Comparison of ENCODE assay signal across 19 cellular contexts in genomic region chr6:82738773-82739172, GRCh38.
A peak's percentile ranks its signal among the peaks of the same experiment; 100 is the strongest.
DNase-seq lines count a peak whose midpoint lies in the region; ATAC-seq and TF ChIP-seq lines count a peak whose summit lies in the region.
"Had no signal": no experiment of that assay in that cellular context is flagged by ENCODE, and none has a peak within 500 bp of the region (broad histone marks: within the 10 kb centered on the region; RNA-seq: fewer than 3 reads in every experiment).

No MANE protein-coding gene starts in this region.

- H3K9me3 Mint-ChIP-seq in neural progenitor cell: peaks cover 6% of the 10 kb centered on the region

- peaks cover 80% of the 10 kb centered on the region for H3K4me1 Mint-ChIP-seq in neural progenitor cell
- H3K4me1 Mint-ChIP-seq: CD4-positive, alpha-beta memory T cell; IgD-negative memory B cell had no signal

- peaks cover 2% of the 10 kb centered on the region for H3K27me3 Mint-ChIP-seq in neural progenitor cell (ENCODE audit: insufficient read depth, low read depth)
- H3K27me3 Mint-ChIP-seq: IgD-negative memory B cell had no signal

- no peaks in the 10 kb centered on the region for H4K20me1 ChIP-seq in HCT116 (ENCODE audit: insufficient read depth)
- H4K20me1 ChIP-seq in neural progenitor cell (ENCODE audit: low read depth): no peaks in the 10 kb centered on the region

- WGBS in ectodermal cell, 2 experiments: 45 to 48% methylated on average over 1 of the region's 1 CpG

- H3K4me2 ChIP-seq in HCT116 (ENCODE audit: low read length) (no peak overlapping the region), neural progenitor cell (peak overlapping the region; percentile 65)

- no peaks in the 10 kb centered on the region for H3K9me2 ChIP-seq in HCT116 (ENCODE audit: insufficient read depth)

- no peak overlapping the region for H2AFZ ChIP-seq in HCT116 (ENCODE audit: low read depth, low read length, poor library complexity, severe bottlenecking)
- H2AFZ ChIP-seq in neural progenitor cell (replicated peaks): no peak overlapping the region
- H2AFZ ChIP-seq: GM23248 had no signal

- no peak overlapping the region for H3K4me3 ChIP-seq in HCT116 (replicated peaks in 1 of 2; ENCODE audit: low read depth in 1 of 2, low read length in 2 of 2)
- no peak overlapping the region for H3K4me3 ChIP-seq in ectodermal cell (ENCODE audit: insufficient read depth, low read depth, low read length)
- H3K4me3 ChIP-seq in neural progenitor cell: no peak overlapping the region
- H3K4me3 ChIP-seq in breast epithelium: no peak overlapping the region
- H3K4me3 ChIP-seq: GM23248 had no signal

- TF ChIP-seq POLR2A in HCT116 (IDR thresholded peaks at IDR 0.05; ENCODE audit: borderline replicate concordance, extremely low read depth, insufficient read depth, insufficient read length) (no peak), breast epithelium (IDR thresholded peaks at IDR 0.05) (no peak)

- ATAC-seq in HCT116: no peak
- no peak for ATAC-seq in HG03196 (IDR thresholded peaks at IDR 0.05; ENCODE audit: unreplicated experiment)
- ATAC-seq: PC-3 had no signal

- H3F3A ChIP-seq in neural progenitor cell (ENCODE audit: low read depth): peaks cover 63% of the 10 kb centered on the region

- H3K9ac ChIP-seq in HCT116 (ENCODE audit: low read length): no peak overlapping the region
- H3K9ac ChIP-seq in neural progenitor cell: no peak overlapping the region
- H3K9ac ChIP-seq: GM23248 had no signal

- H3K27ac ChIP-seq in HCT116 (ENCODE audit: low read depth, low read length) (no peak overlapping the region), ectodermal cell (ENCODE audit: insufficient read depth, low read depth, low read length, poor library complexity, severe bottlenecking) (peak overlapping the region; percentile 72), neural progenitor cell (peak overlapping the region; percentile 96), breast epithelium (no peak overlapping the region)
- H3K27ac ChIP-seq: GM23248 had no signal

- H3K36me3 ChIP-seq in HCT116 (ENCODE audit: control insufficient read depth in 1 of 2, insufficient read depth in 2 of 2, low read length in 2 of 2) (no peaks in the 10 kb centered on the region), ectodermal cell (ENCODE audit: control insufficient read depth, insufficient read depth, low read length) (no peaks in the 10 kb centered on the region), neural progenitor cell (no peaks in the 10 kb centered on the region), breast epithelium (no peaks in the 10 kb centered on the region)
- H3K36me3 ChIP-seq: BE2C had no signal

- H3K27me3 ChIP-seq in HCT116 (ENCODE audit: insufficient read depth, low read length): no peaks in the 10 kb centered on the region
- H3K27me3 ChIP-seq in ectodermal cell (ENCODE audit: control insufficient read depth, insufficient read depth, low read length, poor library complexity, severe bottlenecking): no peaks in the 10 kb centered on the region
- H3K27me3 ChIP-seq in neural progenitor cell: no peaks in the 10 kb centered on the region
- no peaks in the 10 kb centered on the region for H3K27me3 ChIP-seq in breast epithelium
- H3K27me3 ChIP-seq: BE2C had no signal

- peak overlapping the region; percentile 99 for H3K27ac Mint-ChIP-seq in neural progenitor cell
- H3K27ac Mint-ChIP-seq: CD4-positive, alpha-beta memory T cell; IgD-negative memory B cell had no signal

- peak; percentile 29; the same call in 1 of the 2 replicates for TF ChIP-seq RAD21 in HCT116 (IDR thresholded peaks at IDR 0.05; ENCODE audit: low read depth)

- no peak for DNase-seq in HCT116 (ENCODE audit: low read depth, low spot score)
- peak; percentile 71 for DNase-seq in NCI-H146 treated with DMSO at 0.1 percent for 48 hours (lab: John Stamatoyannopoulos, UW; ENCODE audit: unreplicated experiment)
- DNase-seq in neural progenitor cell (ENCODE audit: low spot score): no peak
- no peak for DNase-seq in anterior cingulate cortex (lab: John Stamatoyannopoulos, UW)
- DNase-seq in breast epithelium (ENCODE audit: low spot score in 2 of 2): no peak
- DNase-seq in HuH-7.5 (ENCODE audit: low spot score): no peak
- DNase-seq: BE2C; CD4-positive, alpha-beta memory T cell; DMS79 treated with DMSO at 0.1 percent for 48 hours; GDM1; GM23248; NCI-H2029; NCI-H2227 treated with DMSO at 0.1 percent for 48 hours; NCI-H524 treated with DMSO at 0.1 percent for 48 hours; PC-3; T-helper 1 cell had no signal

- H3K4me3 Mint-ChIP-seq in neural progenitor cell: peak overlapping the region; percentile 69
- H3K4me3 Mint-ChIP-seq: CD4-positive, alpha-beta memory T cell; IgD-negative memory B cell had no signal

- RAD21 ChIA-PET in HCT116 (lab: Charles Lee; ENCODE audit: low non-redundant PET in 1 of 2, low total read pairs in 2 of 2, uncharacterized antibody in 2 of 2, unreplicated experiment in 2 of 2): no interaction called here

- POLR2A ChIA-PET in HCT116 (lab: Charles Lee): no interaction called here

- intact Hi-C loops in HCT116 (cut with micrococcal nuclease): no loop called here
- intact Hi-C loops in breast epithelium (cut with DNase I; ENCODE audit: low total_unique reads): no loop called here

- BruUV-seq in HCT116 (replicated peaks; lab: Mats Ljungman, UMichigan): no TSS peak

- H3K79me2 ChIP-seq in HCT116 (ENCODE audit: insufficient read depth, low read length) (no peaks in the 10 kb centered on the region), neural progenitor cell (ENCODE audit: low read depth) (no peaks in the 10 kb centered on the region)

- H3K9me3 ChIP-seq in HCT116 (ENCODE audit: control insufficient read depth in 1 of 2, insufficient read depth in 1 of 2, low read depth in 1 of 2, low read length in 2 of 2) (no peaks in the 10 kb centered on the region), ectodermal cell (ENCODE audit: control insufficient read depth, low read length) (no peaks in the 10 kb centered on the region), neural progenitor cell (ENCODE audit: low read depth) (no peaks in the 10 kb centered on the region), breast epithelium (no peaks in the 10 kb centered on the region)
- H3K9me3 ChIP-seq: BE2C had no signal

- H3K4me1 ChIP-seq in HCT116 (ENCODE audit: control insufficient read depth in 1 of 2, insufficient read depth in 2 of 2, low read length in 2 of 2): no peaks in the 10 kb centered on the region
- peaks cover 48% of the 10 kb centered on the region for H3K4me1 ChIP-seq in ectodermal cell (ENCODE audit: control insufficient read depth, insufficient read depth, low read length)
- H3K4me1 ChIP-seq in neural progenitor cell: peaks cover 63% of the 10 kb centered on the region
- no peaks in the 10 kb centered on the region for H3K4me1 ChIP-seq in breast epithelium
- H3K4me1 ChIP-seq: BE2C had no signal

- H3K36me3 Mint-ChIP-seq in neural progenitor cell: peaks cover 2% of the 10 kb centered on the region
- H3K36me3 Mint-ChIP-seq: CD4-positive, alpha-beta memory T cell; IgD-negative memory B cell had no signal

- TF ChIP-seq CTCF in HCT116 (IDR thresholded peaks at IDR 0.05 in 2 of 3, conservative IDR thresholded peaks at IDR 0.05 in 1 of 3; ENCODE audit: borderline replicate concordance in 1 of 3, insufficient read depth in 1 of 3, low read depth in 2 of 3, low read length in 2 of 3) (no peak), neural progenitor cell (IDR thresholded peaks at IDR 0.05) (no peak), breast epithelium (IDR thresholded peaks at IDR 0.05) (no peak)

- CTCF ChIA-PET in HCT116 (lab: Charles Lee): no interaction called here

TF ChIP-seq in HCT116, 20 proteins besides CTCF, POLR2A, EP300 and RAD21:
- TF ChIP-seq ZBTB33 (IDR thresholded peaks at IDR 0.05; ENCODE audit: extremely low read depth, insufficient replicate concordance, low read length) (no peak), SRF (IDR thresholded peaks at IDR 0.05; ENCODE audit: low read depth) (no peak), FOSL1 (IDR thresholded peaks at IDR 0.05; ENCODE audit: low read depth) (no peak), CBX3 (IDR thresholded peaks at IDR 0.05; ENCODE audit: low read depth) (no peak), ELF1 (IDR thresholded peaks at IDR 0.05; ENCODE audit: borderline replicate concordance, low read depth) (no peak), SP1 (IDR thresholded peaks at IDR 0.05; ENCODE audit: low read depth) (no peak), ZFX (IDR thresholded peaks at IDR 0.05) (no peak), JUND (IDR thresholded peaks at IDR 0.05) (no peak), POLR2AphosphoS5 (IDR thresholded peaks at IDR 0.05; ENCODE audit: low read depth, low read length) (no peak), CEBPB (IDR thresholded peaks at IDR 0.05; ENCODE audit: low read depth) (no peak), YY1 (IDR thresholded peaks at IDR 0.05; ENCODE audit: extremely low read depth, insufficient replicate concordance, low read depth, low read length) (no peak), EZH2 (IDR thresholded peaks at IDR 0.05) (no peak), EGR1 (IDR thresholded peaks at IDR 0.05; ENCODE audit: low read depth) (no peak)

Comparison
In these comparisons a context has a peak if more than half of its experiments do, and no peak if none do; other contexts are left out.
1. H3K27ac ChIP-seq: peak in ectodermal cell (single experiment) and neural progenitor cell (single experiment); none in HCT116 (single experiment) and breast epithelium (0 of 2).